In the genomic region with DNA sequence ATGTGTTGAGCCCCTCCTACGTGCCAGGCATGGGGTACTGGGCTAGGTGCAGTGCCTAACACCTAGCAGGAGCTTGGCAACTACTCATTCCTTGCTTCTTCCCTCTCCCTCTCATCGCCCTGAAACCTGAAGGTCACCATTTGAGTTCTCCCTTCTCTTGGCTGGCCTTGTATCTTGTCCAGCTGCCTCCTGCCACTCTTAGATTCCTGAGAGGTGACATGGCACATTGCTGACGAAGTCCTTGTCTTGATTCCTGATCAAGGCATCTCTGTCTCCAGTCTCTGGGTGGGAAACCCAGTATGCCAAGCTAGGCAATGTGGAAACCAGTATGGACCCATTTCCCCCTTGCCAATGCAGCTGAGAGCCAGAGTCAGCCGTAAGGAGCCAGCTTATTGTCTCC, we compare ENCODE assay signal across 25 cellular contexts.
"Had no signal": no experiment of that assay in that cellular context is flagged by ENCODE, and none has a peak within 500 bp of the region (broad histone marks: within the 10 kb centered on the region; RNA-seq: fewer than 3 reads in every experiment).

No MANE protein-coding gene starts in this region.

- H3K36me3 ChIP-seq: colonic mucosa, gastroesophageal sphincter, heart left ventricle, left lung, ovary, spleen, tibial artery, upper lobe of left lung had no signal

- H3K4me3 ChIP-seq: colonic mucosa, gastroesophageal sphincter, heart left ventricle, hepatocyte, left lung, ovary, skin epidermis, spleen, testis, tibial artery, upper lobe of left lung had no signal

- DNase-seq: colonic mucosa; effector CD8-positive, alpha-beta T cell; endodermal cell; foreskin fibroblast; heart left ventricle; left cardiac atrium; left lung; midbrain; natural killer cell; occipital lobe; ovary; spleen; stimulated activated CD4-positive, alpha-beta T cell treated with anti-CD3 and anti-CD28 coated beads, Interleukin-4, amount 100 ng/mL, for 4 hours; stimulated activated naive CD8-positive, alpha-beta T cell treated with anti-CD3 and anti-CD28 coated beads, Interleukin-15, Interleukin-2, amounts not matched to agents 100 U/mL and 50 U/mL, for 24 hours; substantia nigra; testis; tibial artery; upper lobe of left lung had no signal

- H3K27me3 ChIP-seq: colonic mucosa, gastroesophageal sphincter, heart left ventricle, hepatocyte, left lung, ovary, spleen, testis, tibial artery, upper lobe of left lung had no signal

- H3K4me2 ChIP-seq: hepatocyte had no signal

- H3K9me3 ChIP-seq: colonic mucosa, gastroesophageal sphincter, heart left ventricle, left lung, ovary, spleen, testis, tibial artery, upper lobe of left lung had no signal

- H3K27ac ChIP-seq: colonic mucosa, epithelial cell of prostate, gastroesophageal sphincter, heart left ventricle, hepatocyte, left lung, ovary, skin epidermis, spleen, testis, tibial artery, upper lobe of left lung had no signal

- H3K4me1 ChIP-seq: colonic mucosa, gastroesophageal sphincter, left lung, testis, tibial artery had no signal

- ATAC-seq: esophagus mucosa; gastroesophageal sphincter; heart left ventricle; left cardiac atrium; left lung; natural killer cell; sciatic nerve; stimulated activated memory B cell treated with anti-CD40 and anti-IgM and Interleukin-4, amounts not matched to agents 10 μg/mL and 1 μg/mL and 100 μg/mL, for 72 hours; stimulated activated naive CD8-positive, alpha-beta T cell treated with anti-CD3 and anti-CD28 coated beads, Interleukin-15, Interleukin-2, amounts not matched to agents 100 U/mL and 50 U/mL, for 24 hours had no signal

- H3K79me2 ChIP-seq: hepatocyte had no signal
